27 cellular contexts compared by ENCODE assay signal in the genomic region with DNA sequence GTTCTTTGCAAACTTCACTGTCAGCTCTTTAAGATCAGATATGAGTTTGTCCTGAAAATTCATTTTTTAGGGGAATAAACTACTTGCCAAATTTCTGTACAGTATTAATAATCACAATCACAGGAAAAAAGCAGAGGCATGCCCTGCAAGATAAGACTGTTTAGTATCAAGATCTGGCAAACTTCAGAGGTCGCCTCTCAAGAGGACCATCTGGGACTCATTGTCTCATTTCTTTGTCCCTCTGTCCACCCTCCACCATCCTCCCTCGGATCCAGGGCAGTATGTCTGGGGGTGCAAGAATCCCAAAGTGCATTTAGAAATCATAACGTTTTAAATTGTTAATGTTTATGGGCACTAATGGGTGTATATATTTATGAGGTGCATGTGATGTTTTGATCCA.
"Had no signal": no experiment of that assay in that cellular context is flagged by ENCODE, and none has a peak within 500 bp of the region (broad histone marks: within the 10 kb centered on the region; RNA-seq: fewer than 3 reads in every experiment).

No MANE protein-coding gene starts in this region.

- H3K4me1 ChIP-seq: colonic mucosa, esophagus squamous epithelium had no signal

- H3K4me3 ChIP-seq: colonic mucosa, esophagus squamous epithelium had no signal

- H3K9me3 ChIP-seq: colonic mucosa, esophagus squamous epithelium had no signal

- H3K36me3 ChIP-seq: brain microvascular endothelial cell, colonic mucosa, esophagus squamous epithelium, WERI-Rb-1 had no signal

- H3K27ac ChIP-seq: brain microvascular endothelial cell, colonic mucosa, epithelial cell of prostate, esophagus squamous epithelium, WERI-Rb-1 had no signal

- ATAC-seq: activated CD4-positive, CD25-positive, alpha-beta regulatory T cell treated with anti-CD3 and anti-CD28 coated beads, Interleukin-2, amount 50 U/mL, for 24 hours; activated CD8-positive, alpha-beta T cell treated with anti-CD3 and anti-CD28 coated beads for 36 hours; activated T-cell treated with anti-CD3 and anti-CD28 coated beads, Interleukin-2, amount 50 U/mL, for 4 hours; activated T-helper 17 cell treated with anti-CD3 and anti-CD28 coated beads, Interleukin-2, amount 50 U/mL, for 72 hours; T-helper 17 cell had no signal

- DNase-seq: activated B cell treated with CpG ODN at 0.5 μM for 24 hours; activated CD4-positive, alpha-beta T cell treated with anti-CD3 and anti-CD28 coated beads for 48 hours; activated CD4-positive, alpha-beta T cell treated with anti-CD3 and anti-CD28 coated beads, Interleukin-2, amount 50 U/mL, for 1 hour; activated CD4-positive, alpha-beta T cell treated with anti-CD3 and anti-CD28 coated beads, Interleukin-2, amount 50 U/mL, for 48 hours; activated CD8-positive, alpha-beta memory T cell treated with anti-CD3 and anti-CD28 coated beads for 24 hours; activated CD8-positive, alpha-beta T cell treated with anti-CD3 and anti-CD28 coated beads for 36 hours; activated effector memory CD4-positive, alpha-beta T cell treated with Interleukin-2 at 50 U/mL for 16 hours; activated gamma-delta T cell treated with Interleukin-2 at 50 U/mL for 16 hours; activated naive CD4-positive, alpha-beta T cell treated with anti-CD3 and anti-CD28 coated beads, Interleukin-2, amount 50 U/mL, for 16 hours; activated naive CD4-positive, alpha-beta T cell treated with Interleukin-2 at 50 U/mL for 16 hours; activated T-cell treated with anti-CD3 and anti-CD28 coated beads, Interleukin-2, amount 50 U/mL, for 4 hours; amniotic stem cell; anterior cingulate cortex; brain microvascular endothelial cell; caudate nucleus; colonic mucosa; effector CD8-positive, alpha-beta T cell; esophagus squamous epithelium; foreskin fibroblast; head of caudate nucleus; T-helper 1 cell; T-helper 17 cell; T1000; WERI-Rb-1 had no signal

- H3K27me3 ChIP-seq: brain microvascular endothelial cell, colonic mucosa, esophagus squamous epithelium had no signal
